ENCODE assay signal across 25 cellular contexts in the genomic region with DNA sequence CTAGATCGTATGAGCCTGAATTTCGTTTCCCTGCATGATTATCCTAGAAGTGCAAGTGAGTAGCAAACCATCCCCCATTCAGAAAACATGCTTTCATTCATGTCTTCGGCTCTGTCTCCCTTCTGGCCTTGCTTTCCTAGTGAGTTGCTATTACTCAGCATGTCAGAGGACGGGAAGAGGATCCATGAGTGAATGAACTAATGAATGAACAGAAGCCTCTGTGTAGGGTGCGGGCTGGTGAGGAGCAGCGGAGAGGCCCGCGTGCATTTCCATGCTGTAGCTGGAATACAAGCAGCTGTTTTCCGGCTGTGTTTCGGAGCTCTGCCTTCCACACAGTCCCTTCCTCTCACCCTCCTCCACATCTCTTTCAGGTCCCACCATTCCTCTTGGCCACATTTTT.
"Had no signal": no experiment of that assay in that cellular context is flagged by ENCODE, and none has a peak within 500 bp of the region (broad histone marks: within the 10 kb centered on the region; RNA-seq: fewer than 3 reads in every experiment).

No MANE protein-coding gene starts in this region.

- H3K27me3 Mint-ChIP-seq: activated CD4-positive, alpha-beta memory T cell treated with anti-CD3 and anti-CD28 coated beads, Interleukin-2, amount 10 ng/mL, durations not matched to agents 7 days and 5 days; activated CD4-positive, alpha-beta T cell treated with anti-CD3 and anti-CD28 coated beads, Interleukin-2, amount 10 ng/mL, durations not matched to agents 7 days and 5 days; activated T-cell treated with anti-CD3 and anti-CD28 coated beads, Interleukin-2, amount 50 U/mL, for 24 hours; type B pancreatic cell had no signal

- H3K27me3 ChIP-seq: breast epithelium, neural progenitor cell, spleen, uterus had no signal

- DNase-seq: activated CD4-positive, alpha-beta memory T cell treated with anti-CD3 and anti-CD28 coated beads, Interleukin-2, amount 10 ng/mL, durations not matched to agents 7 days and 5 days; activated CD4-positive, alpha-beta T cell treated with anti-CD3 and anti-CD28 coated beads, Interleukin-2, amount 10 ng/mL, durations not matched to agents 7 days and 5 days; activated CD4-positive, CD25-positive, alpha-beta regulatory T cell treated with anti-CD3 and anti-CD28 coated beads, Interleukin-2, amount 50 U/mL, for 72 hours; activated CD8-positive, alpha-beta memory T cell treated with anti-CD3 and anti-CD28 coated beads, Interleukin-2, amount 50 U/mL, for 48 hours; activated gamma-delta T cell treated with Interleukin-2 at 50 U/mL for 16 hours; activated naive CD4-positive, alpha-beta T cell treated with anti-CD3 and anti-CD28 coated beads, Interleukin-2, amount 50 U/mL, for 16 hours; activated T-cell treated with anti-CD3 and anti-CD28 coated beads, Interleukin-2, amount 50 U/mL, for 24 hours; central memory CD4-positive, alpha-beta T cell; dermis blood vessel endothelial cell; effector CD4-positive, alpha-beta T cell; left ventricle myocardium inferior; mesendoderm; occipital lobe; psoas muscle; spleen; stimulated activated naive CD4-positive, alpha-beta T cell; T-helper 1 cell; uterus; WERI-Rb-1 had no signal

- H3K4me1 Mint-ChIP-seq: activated CD4-positive, alpha-beta memory T cell treated with anti-CD3 and anti-CD28 coated beads, Interleukin-2, amount 10 ng/mL, durations not matched to agents 7 days and 5 days; activated CD4-positive, alpha-beta T cell treated with anti-CD3 and anti-CD28 coated beads, Interleukin-2, amount 10 ng/mL, durations not matched to agents 7 days and 5 days had no signal

- H3K9me3 Mint-ChIP-seq: activated CD4-positive, alpha-beta memory T cell treated with anti-CD3 and anti-CD28 coated beads, Interleukin-2, amount 10 ng/mL, durations not matched to agents 7 days and 5 days; activated CD4-positive, alpha-beta T cell treated with anti-CD3 and anti-CD28 coated beads, Interleukin-2, amount 10 ng/mL, durations not matched to agents 7 days and 5 days; activated T-cell treated with anti-CD3 and anti-CD28 coated beads, Interleukin-2, amount 50 U/mL, for 24 hours; neural progenitor cell; type B pancreatic cell had no signal

- ATAC-seq: psoas muscle had no signal

- H3K4me3 ChIP-seq: breast epithelium, left ventricle myocardium inferior, lung, neural progenitor cell, psoas muscle, spleen, thoracic aorta, uterus had no signal

- H3K4me3 Mint-ChIP-seq: activated CD4-positive, alpha-beta memory T cell treated with anti-CD3 and anti-CD28 coated beads, Interleukin-2, amount 10 ng/mL, durations not matched to agents 7 days and 5 days; activated CD4-positive, alpha-beta T cell treated with anti-CD3 and anti-CD28 coated beads, Interleukin-2, amount 10 ng/mL, durations not matched to agents 7 days and 5 days; activated T-cell treated with anti-CD3 and anti-CD28 coated beads, Interleukin-2, amount 50 U/mL, for 24 hours; neural progenitor cell; type B pancreatic cell had no signal

- H3K27ac Mint-ChIP-seq: activated CD4-positive, alpha-beta memory T cell treated with anti-CD3 and anti-CD28 coated beads, Interleukin-2, amount 10 ng/mL, durations not matched to agents 7 days and 5 days; activated CD4-positive, alpha-beta T cell treated with anti-CD3 and anti-CD28 coated beads, Interleukin-2, amount 10 ng/mL, durations not matched to agents 7 days and 5 days; activated T-cell treated with anti-CD3 and anti-CD28 coated beads, Interleukin-2, amount 50 U/mL, for 24 hours; neural progenitor cell; type B pancreatic cell had no signal

- H3K27ac ChIP-seq: breast epithelium, left ventricle myocardium inferior, neural progenitor cell, parathyroid adenoma, psoas muscle, spleen, thoracic aorta, uterus, WERI-Rb-1 had no signal

- H3K9me3 ChIP-seq: breast epithelium, psoas muscle, thoracic aorta, uterus had no signal

- H3K36me3 ChIP-seq: breast epithelium, neural progenitor cell, thoracic aorta, uterus, WERI-Rb-1 had no signal

- H3K36me3 Mint-ChIP-seq: neural progenitor cell, type B pancreatic cell had no signal

- H3K4me1 ChIP-seq: breast epithelium, neural progenitor cell, parathyroid adenoma, spleen, uterus had no signal
